In genomic region chr2:106341666-106342065, GRCh38 we compare ENCODE assay signal across 26 cellular contexts.
"Had no signal": no experiment of that assay in that cellular context is flagged by ENCODE, and none has a peak within 500 bp of the region (broad histone marks: within the 10 kb centered on the region; RNA-seq: fewer than 3 reads in every experiment).

No MANE protein-coding gene starts in this region.

- DNase-seq: left colon; left lung; lower lobe of right lung; mammary epithelial cell; mesenchymal stem cell; naive B cell; natural killer cell; nucleus accumbens; pancreas; posterior cingulate gyrus; retina; right cardiac atrium; spleen; stimulated activated CD4-positive, alpha-beta T cell treated with anti-CD3 and anti-CD28 coated beads, Interleukin-4, amount 100 ng/mL, for 24 hours; stimulated activated naive CD4-positive, alpha-beta T cell; tibial artery; trophoblast cell; upper lobe of right lung had no signal

- H3K27ac Mint-ChIP-seq: naive B cell; natural killer cell; stimulated activated effector memory CD8-positive, alpha-beta T cell treated with anti-CD3 and anti-CD28 coated beads, Interleukin-12 subunit alpha, Interleukin-12 subunit beta, amount 100 ng/mL, for 72 hours; stimulated activated naive CD8-positive, alpha-beta T cell treated with anti-CD3 and anti-CD28 coated beads, Interleukin-15, Interleukin-2, amounts not matched to agents 100 ng/mL and 50 ng/mL, for 24 hours had no signal

- H3K27me3 ChIP-seq: hepatocyte, left lung, pancreas, spleen, tibial artery, upper lobe of right lung had no signal

- H3K4me1 Mint-ChIP-seq: naive B cell; natural killer cell; stimulated activated effector memory CD8-positive, alpha-beta T cell treated with anti-CD3 and anti-CD28 coated beads, Interleukin-12 subunit alpha, Interleukin-12 subunit beta, amount 100 ng/mL, for 72 hours had no signal

- ATAC-seq: left lung; natural killer cell; pancreas; right cardiac atrium; sciatic nerve; stimulated activated effector memory CD8-positive, alpha-beta T cell treated with anti-CD3 and anti-CD28 coated beads, Interleukin-12 subunit alpha, Interleukin-12 subunit beta, amount 100 ng/mL, for 72 hours; upper lobe of right lung had no signal

- H3K27me3 Mint-ChIP-seq: stimulated activated naive CD8-positive, alpha-beta T cell treated with anti-CD3 and anti-CD28 coated beads, Interleukin-15, Interleukin-2, amounts not matched to agents 100 ng/mL and 50 ng/mL, for 24 hours had no signal

- H3K79me2 ChIP-seq: hepatocyte had no signal

- H2AFZ ChIP-seq: hepatocyte had no signal

- H3K4me1 ChIP-seq: left lung, lower lobe of right lung, pancreas, prostate gland, spleen, suprapubic skin, tibial artery, upper lobe of right lung had no signal

- H3K36me3 Mint-ChIP-seq: naive B cell; natural killer cell; stimulated activated effector memory CD8-positive, alpha-beta T cell treated with anti-CD3 and anti-CD28 coated beads, Interleukin-12 subunit alpha, Interleukin-12 subunit beta, amount 100 ng/mL, for 72 hours had no signal

- H3K4me2 ChIP-seq: hepatocyte had no signal

- H3K27ac ChIP-seq: hepatocyte, left lung, lower lobe of right lung, pancreas, prostate gland, skin epidermis, spleen, suprapubic skin, thoracic aorta, tibial artery, upper lobe of right lung had no signal

- H3K9me3 ChIP-seq: left lung, lower lobe of right lung, pancreas, prostate gland, spleen, suprapubic skin, thoracic aorta, upper lobe of right lung had no signal

- H3K4me3 ChIP-seq: hepatocyte, left lung, lower lobe of right lung, pancreas, prostate gland, skin epidermis, spleen, suprapubic skin, thoracic aorta, tibial artery, upper lobe of right lung had no signal

- H3K4me3 Mint-ChIP-seq: naive B cell; natural killer cell; stimulated activated effector memory CD8-positive, alpha-beta T cell treated with anti-CD3 and anti-CD28 coated beads, Interleukin-12 subunit alpha, Interleukin-12 subunit beta, amount 100 ng/mL, for 72 hours; stimulated activated naive CD8-positive, alpha-beta T cell treated with anti-CD3 and anti-CD28 coated beads, Interleukin-15, Interleukin-2, amounts not matched to agents 100 ng/mL and 50 ng/mL, for 24 hours had no signal

- H3K36me3 ChIP-seq: left lung, lower lobe of right lung, pancreas, prostate gland, spleen, suprapubic skin, thoracic aorta, tibial artery, upper lobe of right lung had no signal

- H3K9me3 Mint-ChIP-seq: natural killer cell; stimulated activated effector memory CD8-positive, alpha-beta T cell treated with anti-CD3 and anti-CD28 coated beads, Interleukin-12 subunit alpha, Interleukin-12 subunit beta, amount 100 ng/mL, for 72 hours; stimulated activated naive CD8-positive, alpha-beta T cell treated with anti-CD3 and anti-CD28 coated beads, Interleukin-15, Interleukin-2, amounts not matched to agents 100 ng/mL and 50 ng/mL, for 24 hours had no signal
